In the genomic region with DNA sequence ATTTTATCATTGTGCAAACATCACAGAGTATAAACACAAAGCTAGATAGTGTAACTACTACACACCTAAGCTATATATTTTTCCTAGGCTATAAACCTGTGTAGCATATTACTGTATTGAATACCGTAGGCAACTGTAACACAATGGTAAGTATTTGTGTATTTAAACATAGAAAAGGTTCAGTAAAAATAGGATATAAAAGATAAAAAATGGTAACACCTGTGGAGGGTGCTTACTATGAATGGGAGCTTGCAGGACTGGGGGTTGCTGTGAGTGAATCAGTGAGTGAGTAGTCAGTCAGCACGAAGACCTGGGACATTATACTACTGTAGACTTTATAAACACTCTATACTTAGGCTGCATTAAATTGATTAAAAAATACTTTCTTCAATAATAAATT, we compare ENCODE assay signal across 16 cellular contexts. TPM values are rescaled to one million over a fixed set of nuclear protein-coding genes. Genes with fewer than 3 reads are reported as not detected.
A peak's percentile ranks its signal among the peaks of the same experiment; 100 is the strongest.
DNase-seq lines count a peak whose midpoint lies in the region; ATAC-seq and TF ChIP-seq lines count a peak whose summit lies in the region.
"Had no signal": no experiment of that assay in that cellular context is flagged by ENCODE, and none has a peak within 500 bp of the region (broad histone marks: within the 10 kb centered on the region; RNA-seq: fewer than 3 reads in every experiment).

No MANE protein-coding gene starts in this region.

- DNase-seq in activated CD4-positive, alpha-beta T cell treated with anti-CD3 and anti-CD28 coated beads, Interleukin-2, amount 10 ng/mL, durations not matched to agents 7 days and 5 days, result no peak
- DNase-seq in activated CD4-positive, alpha-beta T cell treated with anti-CD3 and anti-CD28 coated beads for 1 hour, result no peak
- DNase-seq in MM.1S (no peak), SK-N-MC (ENCODE audit: low read depth, low spot score) (no peak), osteocyte (ENCODE audit: extremely low spot score, unreplicated experiment) (no peak), G401 (ENCODE audit: low spot score) (no peak), NCI-H1092 (lab: John Stamatoyannopoulos, UW) (no peak)
- DNase-seq: BE2C, MV-4-11, NCI-H146, NCI-H2081, NCI-H510A, NCI-H82, SHP77 treated with DMSO at 0.1 percent for 48 hours had no signal

- H3K4me1 ChIP-seq in MM.1S (ENCODE audit: low read length), result peaks cover 30% of the 10 kb centered on the region

- H3K4me2 ChIP-seq in MM.1S (ENCODE audit: low read depth, low read length), result peak overlapping the region; percentile 74

- peaks cover 43% of the 10 kb centered on the region for H3K4me1 Mint-ChIP-seq in activated CD4-positive, alpha-beta T cell treated with anti-CD3 and anti-CD28 coated beads, Interleukin-2, amount 10 ng/mL, durations not matched to agents 7 days and 5 days
- H3K4me1 Mint-ChIP-seq in osteocyte (ENCODE audit: unreplicated experiment), result peaks cover 45% of the 10 kb centered on the region

- no peak overlapping the region for H3K27ac Mint-ChIP-seq in activated CD4-positive, alpha-beta T cell treated with anti-CD3 and anti-CD28 coated beads, Interleukin-2, amount 10 ng/mL, durations not matched to agents 7 days and 5 days
- peak overlapping the region; percentile 34 for H3K27ac Mint-ChIP-seq in osteocyte (ENCODE audit: unreplicated experiment)

- peaks cover 31% of the 10 kb centered on the region; the same call in 1 of the 2 replicates for H4K20me1 ChIP-seq in MM.1S (ENCODE audit: insufficient read depth, low read length)

- H3K27me3 ChIP-seq in MM.1S (replicated peaks; ENCODE audit: insufficient read depth, low read length), result no peaks in the 10 kb centered on the region
- H3K27me3 ChIP-seq: BE2C had no signal

- POLR2A ChIA-PET in activated CD4-positive, alpha-beta T cell treated with anti-CD3 and anti-CD28 coated beads, Interleukin-2, amount 10 ng/mL, durations not matched to agents 7 days and 5 days (lab: Charles Lee), result no interaction called here

- no peak for ATAC-seq in GM18907 (IDR thresholded peaks at IDR 0.05; ENCODE audit: unreplicated experiment)

- H3K9me3 ChIP-seq in MM.1S (replicated peaks; ENCODE audit: insufficient read depth, low read length), result no peaks in the 10 kb centered on the region
- no peaks in the 10 kb centered on the region for H3K9me3 ChIP-seq in SK-N-MC (ENCODE audit: low read depth, low read length)
- H3K9me3 ChIP-seq: BE2C had no signal

- peak overlapping the region; percentile 21 for H3K4me3 Mint-ChIP-seq in activated CD4-positive, alpha-beta T cell treated with anti-CD3 and anti-CD28 coated beads, Interleukin-2, amount 10 ng/mL, durations not matched to agents 7 days and 5 days
- no peak overlapping the region for H3K4me3 Mint-ChIP-seq in osteocyte (ENCODE audit: unreplicated experiment)

- H3K9me3 Mint-ChIP-seq in activated CD4-positive, alpha-beta T cell treated with anti-CD3 and anti-CD28 coated beads, Interleukin-2, amount 10 ng/mL, durations not matched to agents 7 days and 5 days, result no peaks in the 10 kb centered on the region
- H3K9me3 Mint-ChIP-seq in osteocyte (ENCODE audit: unreplicated experiment), result no peaks in the 10 kb centered on the region

- no peaks in the 10 kb centered on the region for H3K27me3 Mint-ChIP-seq in activated CD4-positive, alpha-beta T cell treated with anti-CD3 and anti-CD28 coated beads, Interleukin-2, amount 10 ng/mL, durations not matched to agents 7 days and 5 days
- no peaks in the 10 kb centered on the region for H3K27me3 Mint-ChIP-seq in osteocyte (ENCODE audit: unreplicated experiment)

- H3K27ac ChIP-seq in MM.1S (ENCODE audit: low read length) (no peak overlapping the region), SK-N-MC (no peak overlapping the region)
- H3K27ac ChIP-seq: 22Rv1 had no signal

- H2AFZ ChIP-seq in MM.1S (ENCODE audit: low read length), result no peak overlapping the region

- H3K9me2 ChIP-seq in MM.1S (replicated peaks; ENCODE audit: insufficient read depth, low read length), result no peaks in the 10 kb centered on the region

- H3K36me3 Mint-ChIP-seq in activated CD4-positive, alpha-beta T cell treated with anti-CD3 and anti-CD28 coated beads, Interleukin-2, amount 10 ng/mL, durations not matched to agents 7 days and 5 days (ENCODE audit: low read depth), result peaks cover 33% of the 10 kb centered on the region
- no peaks in the 10 kb centered on the region for H3K36me3 Mint-ChIP-seq in osteocyte (ENCODE audit: unreplicated experiment)

- H3K36me3 ChIP-seq in MM.1S (replicated peaks; ENCODE audit: insufficient read depth, low read length), result peaks cover 12% of the 10 kb centered on the region; the same call in 1 of the 2 replicates
- peaks cover 67% of the 10 kb centered on the region for H3K36me3 ChIP-seq in SK-N-MC (ENCODE audit: insufficient read depth, low read length)

- H3K4me3 ChIP-seq in MM.1S (ENCODE audit: low read length) (peak overlapping the region; percentile 24), SK-N-MC (peak overlapping the region; percentile 34)

- TF ChIP-seq CTCF in MM.1S (IDR thresholded peaks at IDR 0.05; ENCODE audit: low read length), result no peak
- no peak for TF ChIP-seq CTCF in osteocyte (IDR thresholded peaks at IDR 0.05)

- in situ Hi-C loops in G401 (cut with HindIII; ENCODE audit: low sequenced_read_pairs), result no loop called here

- CTCF ChIA-PET in activated CD4-positive, alpha-beta T cell treated with anti-CD3 and anti-CD28 coated beads, Interleukin-2, amount 10 ng/mL, durations not matched to agents 7 days and 5 days (lab: Charles Lee), result interaction anchor here (1.0 to 1.7 kb wide), 3 partner anchors 11 to 416 kb away, joined by 4 to 6 read pairs (median 5); no protein-coding TSS in a partner anchor

- peaks cover 90% of the 10 kb centered on the region for H3K79me2 ChIP-seq in MM.1S (ENCODE audit: low read length)

- H3K9ac ChIP-seq in MM.1S (ENCODE audit: low read length) (no peak overlapping the region), SK-N-MC (ENCODE audit: insufficient read length) (no peak overlapping the region)

- H3F3A ChIP-seq in MM.1S (ENCODE audit: insufficient read depth, low read length), result peaks cover 42% of the 10 kb centered on the region

RNA-seq across cellular contexts. Expression of a gene that starts 4.1 kb away (rescaled TPM):
- total RNA-seq in activated CD4-positive, alpha-beta T cell treated with anti-CD3 and anti-CD28 coated beads, Interleukin-2, amount 10 ng/mL, durations not matched to agents 7 days and 5 days, result 10 to 100 TPM; 64.9 to 72.1 TPM
- 5.7 and 6.7 TPM in 2 replicates for total RNA-seq in osteocyte
- total RNA-seq in G401 (2014; rRNA removed; shearing (Covaris generic)), result 29.9 and 38.1 TPM in 2 replicates

RNA-seq across cellular contexts. Expression of a gene that starts 4.3 kb away (rescaled TPM):
- total RNA-seq in activated CD4-positive, alpha-beta T cell treated with anti-CD3 and anti-CD28 coated beads, Interleukin-2, amount 10 ng/mL, durations not matched to agents 7 days and 5 days, result 10 to 100 TPM; 29.9 to 34.8 TPM
- total RNA-seq in osteocyte, result 17.5 and 18.4 TPM in 2 replicates
- 9.4 and 15.3 TPM in 2 replicates for total RNA-seq in G401 (2014; rRNA removed; shearing (Covaris generic))
